ENCODE assay signal across 8 cellular contexts in genomic region chr20:23050847-23051627, GRCh38. TPM values are rescaled to one million over a fixed set of nuclear protein-coding genes. Genes with fewer than 3 reads are reported as not detected.
DNase-seq lines count a peak whose midpoint lies in the region; ATAC-seq and TF ChIP-seq lines count a peak whose summit lies in the region.

No MANE protein-coding gene starts in this region.

- ATAC-seq in GM19328 (IDR thresholded peaks at IDR 0.05; ENCODE audit: unreplicated experiment), result no peak

- H3K4me3 Mint-ChIP-seq in CD14-positive monocyte, result peak overlapping the region; percentile 88 to 93
- H3K4me3 Mint-ChIP-seq in activated CD4-positive, alpha-beta memory T cell treated with anti-CD3 and anti-CD28 coated beads for 36 hours, result no peak overlapping the region

- no peaks in the 10 kb centered on the region for H3K9me3 ChIP-seq in HUES6 (ENCODE audit: control insufficient read depth, insufficient read depth, low read depth, low read length)
- H3K9me3 ChIP-seq in neuron (ENCODE audit: low read length), result no peaks in the 10 kb centered on the region

- H3K27ac ChIP-seq in HUES6 (ENCODE audit: low read depth, low read length), result no peak overlapping the region

- CTCF ChIA-PET in activated CD4-positive, alpha-beta memory T cell treated with anti-CD3 and anti-CD28 coated beads for 36 hours (lab: Charles Lee), result interaction anchor here (0.6 to 1.4 kb wide), 5 partner anchors 11 to 1351 kb away, joined by 3 to 5 read pairs (median 3); no protein-coding TSS in a partner anchor

- DNase-seq in CD14-positive monocyte (ENCODE audit: low spot score), result peak; percentile 77
- DNase-seq in activated CD4-positive, alpha-beta memory T cell treated with anti-CD3 and anti-CD28 coated beads for 36 hours, result peak; percentile 61
- DNase-seq in head of caudate nucleus, result peak in 26 of 42 donors; percentile 26 to 65 (median 49)
- no peak for DNase-seq in NCI-H2227 treated with DMSO at 0.1 percent for 48 hours (lab: John Stamatoyannopoulos, UW)
- DNase-seq in NCI-H1436 treated with DMSO at 0.1 percent for 48 hours (lab: John Stamatoyannopoulos, UW), result no peak

- POLR2A ChIA-PET in activated CD4-positive, alpha-beta memory T cell treated with anti-CD3 and anti-CD28 coated beads for 36 hours (lab: Charles Lee), result no interaction called here

- H2AFZ ChIP-seq in neuron (ENCODE audit: low read depth, low read length), result no peak overlapping the region

- peaks cover 9 to 22% (median 20%) of the 10 kb centered on the region in 3 donors for H3K27me3 Mint-ChIP-seq in CD14-positive monocyte (ENCODE audit: low read depth in 3 of 3)
- H3K27me3 Mint-ChIP-seq in activated CD4-positive, alpha-beta memory T cell treated with anti-CD3 and anti-CD28 coated beads for 36 hours, result peaks cover 34% of the 10 kb centered on the region

- H3K27me3 ChIP-seq in HUES6 (ENCODE audit: control insufficient read depth, insufficient read depth, low read length), result peaks cover 82% of the 10 kb centered on the region
- H3K27me3 ChIP-seq in neuron (ENCODE audit: insufficient read depth, low read length), result peaks cover 63% of the 10 kb centered on the region

- H3K36me3 Mint-ChIP-seq in CD14-positive monocyte, result peaks cover 12 to 16% of the 10 kb centered on the region in 2 donors
- no peaks in the 10 kb centered on the region for H3K36me3 Mint-ChIP-seq in activated CD4-positive, alpha-beta memory T cell treated with anti-CD3 and anti-CD28 coated beads for 36 hours

- H3K4me1 ChIP-seq in HUES6 (ENCODE audit: control insufficient read depth, insufficient read depth, low read length) (peaks cover 12% of the 10 kb centered on the region), neuron (ENCODE audit: insufficient read depth, low read length) (no peaks in the 10 kb centered on the region)

- peaks cover 42% of the 10 kb centered on the region for H3K4me1 Mint-ChIP-seq in CD14-positive monocyte
- no peaks in the 10 kb centered on the region for H3K4me1 Mint-ChIP-seq in activated CD4-positive, alpha-beta memory T cell treated with anti-CD3 and anti-CD28 coated beads for 36 hours (ENCODE audit: low read depth)

- H3K9ac ChIP-seq in HUES6 (ENCODE audit: low read length), result peak overlapping the region; percentile 73

- TF ChIP-seq CTCF in CD14-positive monocyte (IDR thresholded peaks at IDR 0.05), result peak; percentile 97

- H3K27ac Mint-ChIP-seq in CD14-positive monocyte, result peak overlapping the region; percentile 88 to 97 (median 92)
- H3K27ac Mint-ChIP-seq in activated CD4-positive, alpha-beta memory T cell treated with anti-CD3 and anti-CD28 coated beads for 36 hours, result no peak overlapping the region

- H3K36me3 ChIP-seq in HUES6 (ENCODE audit: control insufficient read depth, insufficient read depth, low read length) (no peaks in the 10 kb centered on the region), neuron (ENCODE audit: insufficient read depth, low read length) (no peaks in the 10 kb centered on the region)

- intact Hi-C loops in CD14-positive monocyte (cut with micrococcal nuclease) (loop anchor here (5.0 kb wide), 4 partner anchors 36 to 281 kb away; partner anchors contain the start of gene CD93 (in 1 of the 2)), head of caudate nucleus (cut with DNase I) (no loop called here)
- intact Hi-C loops in activated CD4-positive, alpha-beta memory T cell treated with anti-CD3 and anti-CD28 coated beads for 36 hours (cut with micrococcal nuclease), result no loop called here

- H3K4me3 ChIP-seq in HUES6 (ENCODE audit: low read depth, low read length) (peak overlapping the region; percentile 65), neuron (ENCODE audit: low read length) (peak overlapping the region; percentile 22)

- H3K9me3 Mint-ChIP-seq in CD14-positive monocyte, result peaks cover 0 to 9% (median 1%) of the 10 kb centered on the region in 7 donors
- H3K9me3 Mint-ChIP-seq in activated CD4-positive, alpha-beta memory T cell treated with anti-CD3 and anti-CD28 coated beads for 36 hours, result no peaks in the 10 kb centered on the region

RNA-seq across cellular contexts. Expression of gene THBD, which starts 1.6 kb away (rescaled TPM):
- polyA plus RNA-seq in CD14-positive monocyte, result 10 to 100 TPM in 1 of 2 donors, 1 to 10 TPM in 1; 7.4 to 30.2 TPM
- total RNA-seq in activated CD4-positive, alpha-beta memory T cell treated with anti-CD3 and anti-CD28 coated beads for 36 hours, result not detected

RNA-seq across cellular contexts. Expression of gene SSTR4, which starts 15.9 kb away (rescaled TPM):
- not detected for polyA plus RNA-seq in CD14-positive monocyte
- not detected for total RNA-seq in activated CD4-positive, alpha-beta memory T cell treated with anti-CD3 and anti-CD28 coated beads for 36 hours

RNA-seq across cellular contexts. Expression of gene CD93, which starts 35.1 kb away (rescaled TPM):
- 10 to 100 TPM; 26.0 to 48.9 TPM for polyA plus RNA-seq in CD14-positive monocyte
- total RNA-seq in activated CD4-positive, alpha-beta memory T cell treated with anti-CD3 and anti-CD28 coated beads for 36 hours, result 1 to 10 TPM; 1.8 to 1.9 TPM

Comparison
In these comparisons a context has a peak if more than half of its experiments do, and no peak if none do; other contexts are left out.
1. DNase-seq: peak in CD14-positive monocyte (single experiment), activated CD4-positive, alpha-beta memory T cell treated with anti-CD3 and anti-CD28 coated beads for 36 hours (single experiment) and head of caudate nucleus (26 of 42); none in NCI-H2227 treated with DMSO at 0.1 percent for 48 hours (single experiment) and NCI-H1436 treated with DMSO at 0.1 percent for 48 hours (single experiment).
2. intact Hi-C loops: an anchor here in CD14-positive monocyte (5.0 kb wide); none called in activated CD4-positive, alpha-beta memory T cell treated with anti-CD3 and anti-CD28 coated beads for 36 hours and head of caudate nucleus.